8 cellular contexts compared by ENCODE assay signal in genomic region chr19:533485-534058, GRCh38. TPM values are rescaled to one million over a fixed set of nuclear protein-coding genes. Genes with fewer than 3 reads are reported as not detected.
DNase-seq lines count a peak whose midpoint lies in the region; ATAC-seq and TF ChIP-seq lines count a peak whose summit lies in the region.

No MANE protein-coding gene starts in this region.

- H3K9me3 ChIP-seq in body of pancreas (no peaks in the 10 kb centered on the region), lower lobe of right lung (no peaks in the 10 kb centered on the region)

- no peak for TF ChIP-seq POLR2A in body of pancreas (IDR thresholded peaks at IDR 0.05)

- peak overlapping the region; percentile 68 to 91 (median 88) for H3K27ac ChIP-seq in body of pancreas
- peak overlapping the region; percentile 89 for H3K27ac ChIP-seq in lower lobe of right lung

- H3K27me3 Mint-ChIP-seq in activated naive CD4-positive, alpha-beta T cell treated with anti-CD3 and anti-CD28 coated beads for 36 hours (ENCODE audit: low read depth) = no peaks in the 10 kb centered on the region
- no peaks in the 10 kb centered on the region for H3K27me3 Mint-ChIP-seq in type B pancreatic cell

- in situ Hi-C loops in ACHN (cut with HindIII; ENCODE audit: low pct_ligation_motif_present, low pct_unique_long_range_greater_than_20kb, low sequenced_read_pairs) = no loop called here

- H3K4me3 Mint-ChIP-seq in activated naive CD4-positive, alpha-beta T cell treated with anti-CD3 and anti-CD28 coated beads for 36 hours = peak overlapping the region; percentile 85
- H3K4me3 Mint-ChIP-seq in type B pancreatic cell = peak overlapping the region; percentile 96

- ATAC-seq in body of pancreas (no peak), lower lobe of right lung (no peak)

- H3K4me3 ChIP-seq in body of pancreas = peak overlapping the region in 1 of 2 donors; percentile 97
- H3K4me3 ChIP-seq in lower lobe of right lung = peak overlapping the region; percentile 99

- peaks cover 0 to 17% of the 10 kb centered on the region in 2 donors for H3K36me3 ChIP-seq in body of pancreas (replicated peaks in 1 of 2; ENCODE audit: insufficient read depth in 1 of 2, low read depth in 2 of 2)
- peaks cover 31% of the 10 kb centered on the region for H3K36me3 ChIP-seq in lower lobe of right lung

- H3K27me3 ChIP-seq in body of pancreas = no peaks in the 10 kb centered on the region
- H3K27me3 ChIP-seq in lower lobe of right lung (ENCODE audit: low read depth) = no peaks in the 10 kb centered on the region

- no peak overlapping the region for H3K27ac Mint-ChIP-seq in activated naive CD4-positive, alpha-beta T cell treated with anti-CD3 and anti-CD28 coated beads for 36 hours
- peak overlapping the region; percentile 81 for H3K27ac Mint-ChIP-seq in type B pancreatic cell

- WGBS in body of pancreas, 2 donors = 31 to 47% methylated on average over 2 to 17 of the region's 17 CpGs

- CTCF ChIA-PET in activated naive CD4-positive, alpha-beta T cell treated with anti-CD3 and anti-CD28 coated beads for 36 hours (lab: Charles Lee) = interaction anchor here (1.2 to 3.2 kb wide), 2 partner anchors 23 to 27 kb away, joined by 4 to 32 read pairs; no protein-coding TSS in a partner anchor

- DNase-seq in activated naive CD4-positive, alpha-beta T cell treated with anti-CD3 and anti-CD28 coated beads for 36 hours = no peak
- no peak for DNase-seq in activated naive CD4-positive, alpha-beta T cell treated with anti-CD3 and anti-CD28 coated beads, Interleukin-2, amount 50 U/mL, for 16 hours
- DNase-seq in body of pancreas = no peak
- no peak for DNase-seq in lower lobe of right lung
- DNase-seq in type B pancreatic cell (ENCODE audit: extremely low spot score, unreplicated experiment) = no peak
- DNase-seq in NCI-H226 = no peak
- DNase-seq in NCI-H146 (lab: John Stamatoyannopoulos, UW) = no peak
- no peak for DNase-seq in ACHN

- H3K36me3 Mint-ChIP-seq in activated naive CD4-positive, alpha-beta T cell treated with anti-CD3 and anti-CD28 coated beads for 36 hours (ENCODE audit: low read depth) = peaks cover 4% of the 10 kb centered on the region
- H3K36me3 Mint-ChIP-seq in type B pancreatic cell = no peaks in the 10 kb centered on the region

- TF ChIP-seq CTCF in body of pancreas (IDR thresholded peaks at IDR 0.05) (no peak), lower lobe of right lung (IDR thresholded peaks at IDR 0.05) (no peak), type B pancreatic cell (conservative IDR thresholded peaks at IDR 0.05) (no peak)

- peaks cover 24% of the 10 kb centered on the region for H3K4me1 Mint-ChIP-seq in activated naive CD4-positive, alpha-beta T cell treated with anti-CD3 and anti-CD28 coated beads for 36 hours (ENCODE audit: low read depth)
- H3K4me1 Mint-ChIP-seq in type B pancreatic cell (ENCODE audit: unreplicated experiment) = peaks cover 4% of the 10 kb centered on the region

- intact Hi-C loops in activated naive CD4-positive, alpha-beta T cell treated with anti-CD3 and anti-CD28 coated beads for 36 hours (cut with micrococcal nuclease) = loop anchor here (1.0 to 5.0 kb wide), 2 partner anchors 10 to 129 kb away; partner anchors contain the start of gene RNF126
- intact Hi-C loops in body of pancreas (cut with DNase I) = no loop called here
- intact Hi-C loops in lower lobe of right lung (cut with DNase I) = no loop called here

- peaks cover 37% of the 10 kb centered on the region for H3K4me1 ChIP-seq in body of pancreas
- peaks cover 32% of the 10 kb centered on the region for H3K4me1 ChIP-seq in lower lobe of right lung

- no peaks in the 10 kb centered on the region for H3K9me3 Mint-ChIP-seq in activated naive CD4-positive, alpha-beta T cell treated with anti-CD3 and anti-CD28 coated beads for 36 hours
- H3K9me3 Mint-ChIP-seq in type B pancreatic cell = no peaks in the 10 kb centered on the region

RNA-seq across cellular contexts. Expression of gene CDC34, which starts 2.0 kb away (rescaled TPM):
- 10 to 100 TPM; 42.1 to 42.5 TPM for total RNA-seq in activated naive CD4-positive, alpha-beta T cell treated with anti-CD3 and anti-CD28 coated beads for 36 hours
- total RNA-seq in body of pancreas (100 to 1,000 TPM in 1 of 2 donors, 10 to 100 TPM in 1; 77.0 to 101 TPM), lower lobe of right lung (40.0 TPM), type B pancreatic cell (ENCODE audit: low replicate concordance) (93.0 and 95.0 TPM in 2 replicates)

RNA-seq across cellular contexts. Expression of gene GZMM, which starts 10.3 kb away (rescaled TPM):
- 10 to 100 TPM; 20.7 TPM for total RNA-seq in activated naive CD4-positive, alpha-beta T cell treated with anti-CD3 and anti-CD28 coated beads for 36 hours
- total RNA-seq in body of pancreas = 1 to 10 TPM in 1 of 2 donors, not detected in 1; 5.3 TPM
- 3.6 TPM for total RNA-seq in lower lobe of right lung
- 0.34 TPM in 1 of 2 replicates, not detected in the other for total RNA-seq in type B pancreatic cell (ENCODE audit: low replicate concordance)

RNA-seq across cellular contexts. Expression of gene TPGS1, which starts 26.3 kb away (rescaled TPM):
- total RNA-seq in activated naive CD4-positive, alpha-beta T cell treated with anti-CD3 and anti-CD28 coated beads for 36 hours = 1 to 10 TPM; 4.2 to 5.1 TPM
- total RNA-seq in body of pancreas (10 to 100 TPM; 34.5 to 62.0 TPM), lower lobe of right lung (18.8 TPM), type B pancreatic cell (ENCODE audit: low replicate concordance) (18.0 and 26.1 TPM in 2 replicates)

RNA-seq across cellular contexts. Expression of gene MADCAM1, which starts 37.3 kb away (rescaled TPM):
- total RNA-seq in activated naive CD4-positive, alpha-beta T cell treated with anti-CD3 and anti-CD28 coated beads for 36 hours = under 1 TPM; 0.24 to 0.37 TPM
- total RNA-seq in body of pancreas (1 to 10 TPM in 1 of 2 donors, not detected in 1; 3.6 TPM), lower lobe of right lung (0.92 TPM), type B pancreatic cell (ENCODE audit: low replicate concordance) (0.74 and 2.7 TPM in 2 replicates)

RNA-seq across cellular contexts. Expression of gene BSG, which starts 38.8 kb away (rescaled TPM):
- total RNA-seq in activated naive CD4-positive, alpha-beta T cell treated with anti-CD3 and anti-CD28 coated beads for 36 hours = 100 to 1,000 TPM; 160 to 161 TPM
- 100 to 1,000 TPM; 176 to 264 TPM for total RNA-seq in body of pancreas
- total RNA-seq in lower lobe of right lung = 366 TPM
- 497 and 522 TPM in 2 replicates for total RNA-seq in type B pancreatic cell (ENCODE audit: low replicate concordance)
